17 cellular contexts compared by ENCODE assay signal in genomic region chr1:25035523-25036116, GRCh38.
DNase-seq lines count a peak whose midpoint lies in the region; ATAC-seq and TF ChIP-seq lines count a peak whose summit lies in the region.
"Had no signal": no experiment of that assay in that cellular context is flagged by ENCODE, and none has a peak within 500 bp of the region (broad histone marks: within the 10 kb centered on the region; RNA-seq: fewer than 3 reads in every experiment).

No MANE protein-coding gene starts in this region.

- no peak overlapping the region for H2BK15ac ChIP-seq in neuronal stem cell (ENCODE audit: low read length)

- no peak overlapping the region for H2AK5ac ChIP-seq in neuronal stem cell (ENCODE audit: low read depth, low read length)

- H3K14ac ChIP-seq in neuronal stem cell (ENCODE audit: low read length) = no peak overlapping the region

- no peak for DNase-seq in GM12865 (ENCODE audit: low read depth)
- DNase-seq in neuronal stem cell (ENCODE audit: low spot score) = no peak
- no peak for DNase-seq in NCI-H446 (lab: John Stamatoyannopoulos, UW)
- no peak for DNase-seq in superior temporal gyrus (ENCODE audit: extremely low spot score)
- DNase-seq: AML-193; COR-L47; DMS 273 treated with DMSO at 0.1 percent for 48 hours; NCI-H1105; NCI-H2081; NCI-H748 treated with DMSO at 0.1 percent for 48 hours; NK-92 treated with Interleukin-12 subunit alpha and Interleukin-12 subunit beta, amount 100 ng/mL, for 24 hours; Peyer's patch; SW 1271 had no signal

- no peak overlapping the region for H2BK120ac ChIP-seq in neuronal stem cell (ENCODE audit: low read depth, low read length)

- peak overlapping the region; percentile 70 to 99 (median 93) for H3K4me2 ChIP-seq in BLaER1 treated with 17β-estradiol and CSF1 and Interleukin-3, amounts not matched to agents 10 nM and 100 nM
- peak overlapping the region; percentile 80 for H3K4me2 ChIP-seq in Loucy (ENCODE audit: low read depth, low read length, poor library complexity, severe bottlenecking)
- H3K4me2 ChIP-seq in neuronal stem cell (ENCODE audit: insufficient read depth, low read length, poor library complexity, severe bottlenecking) = no peak overlapping the region

- no peak overlapping the region for H4K8ac ChIP-seq in neuronal stem cell (ENCODE audit: low read depth, low read length)

- H3K27me3 ChIP-seq in BLaER1 treated with 17β-estradiol and CSF1 and Interleukin-3, amounts not matched to agents 10 nM and 100 nM = peaks cover 0 to 37% (median 0%) of the 10 kb centered on the region in 11 experiments; a peak in 7 of 22 replicates
- no peaks in the 10 kb centered on the region for H3K27me3 ChIP-seq in Loucy (ENCODE audit: insufficient read depth, low read length, poor library complexity, severe bottlenecking)
- peaks cover 0 to 4% (median 0%) of the 10 kb centered on the region in 3 experiments for H3K27me3 ChIP-seq in neuronal stem cell (ENCODE audit: control insufficient read depth in 3 of 3, insufficient read depth in 3 of 3, low read depth in 1 of 3, low read length in 3 of 3)
- H3K27me3 ChIP-seq: Peyer's patch had no signal

- no peak overlapping the region for H3K9ac ChIP-seq in BLaER1 treated with 17β-estradiol and CSF1 and Interleukin-3, amounts not matched to agents 10 nM and 100 nM
- H3K9ac ChIP-seq in Loucy (ENCODE audit: low read depth, low read length, poor library complexity, severe bottlenecking) (peak overlapping the region; percentile 92), neuronal stem cell (ENCODE audit: low read depth, low read length, poor library complexity) (no peak overlapping the region)

- H3K27ac ChIP-seq in BLaER1 treated with 17β-estradiol and CSF1 and Interleukin-3, amounts not matched to agents 10 nM and 100 nM = no peak overlapping the region
- H3K27ac ChIP-seq in neuronal stem cell (replicated peaks; ENCODE audit: low read length) = no peak overlapping the region

- peaks cover 0 to 38% (median 0%) of the 10 kb centered on the region in 11 experiments; a peak in 3 of 22 replicates for H4K20me1 ChIP-seq in BLaER1 treated with 17β-estradiol and CSF1 and Interleukin-3, amounts not matched to agents 10 nM and 100 nM
- H4K20me1 ChIP-seq in Loucy (ENCODE audit: insufficient read depth, low read length, poor library complexity, severe bottlenecking) = no peaks in the 10 kb centered on the region

- H3K9me3 ChIP-seq in BLaER1 treated with 17β-estradiol and CSF1 and Interleukin-3, amounts not matched to agents 10 nM and 100 nM (replicated peaks in 1 of 11) = no peaks in the 10 kb centered on the region
- H3K9me3 ChIP-seq in Loucy (ENCODE audit: insufficient read depth, low read depth, low read length) = no peaks in the 10 kb centered on the region
- peaks cover 0 to 3% of the 10 kb centered on the region in 2 donors for H3K9me3 ChIP-seq in neuronal stem cell (replicated peaks in 1 of 2; ENCODE audit: control insufficient read depth in 2 of 2, insufficient read depth in 1 of 2, low read depth in 1 of 2, low read length in 2 of 2)
- H3K9me3 ChIP-seq: HAP-1, Peyer's patch had no signal

- no peak overlapping the region for H2BK12ac ChIP-seq in neuronal stem cell (ENCODE audit: low read length)

- no peaks in the 10 kb centered on the region for H3K79me2 ChIP-seq in Loucy (ENCODE audit: insufficient read depth, low read length)

- H3K79me1 ChIP-seq in neuronal stem cell (ENCODE audit: low read depth, low read length) = no peaks in the 10 kb centered on the region

- no peaks in the 10 kb centered on the region for H3K36me3 ChIP-seq in BLaER1 treated with 17β-estradiol and CSF1 and Interleukin-3, amounts not matched to agents 10 nM and 100 nM
- H3K36me3 ChIP-seq in Loucy (ENCODE audit: insufficient read depth, low read length) = no peaks in the 10 kb centered on the region
- H3K36me3 ChIP-seq in neuronal stem cell (replicated peaks in 1 of 2; ENCODE audit: control insufficient read depth in 2 of 2, insufficient read depth in 2 of 2, low read length in 2 of 2) = no peaks in the 10 kb centered on the region
- H3K36me3 ChIP-seq: HAP-1, Peyer's patch had no signal

- whole genome bisulfite sequencing in neuronal stem cell (ENCODE audit: extremely low coverage in 2 of 2, insufficient read length in 2 of 2, insufficient replicate concordance in 1 of 2), 2 donors = no CpG with 5 or more reads among the region's 1 CpG

- no peak for TF ChIP-seq CTCF in GM12865 (IDR thresholded peaks at IDR 0.05; ENCODE audit: insufficient read depth, low read depth, low read length, missing control alignments)
- TF ChIP-seq CTCF in Loucy (conservative IDR thresholded peaks at IDR 0.05; ENCODE audit: low read length) = no peak

- H3K18ac ChIP-seq in neuronal stem cell (ENCODE audit: low read length) = no peak overlapping the region

- H3K4ac ChIP-seq in neuronal stem cell (ENCODE audit: low read length) = no peak overlapping the region

- no peak overlapping the region for H2AFZ ChIP-seq in Loucy (ENCODE audit: low read length)
- H2AFZ ChIP-seq in neuronal stem cell (ENCODE audit: low read length) = no peak overlapping the region

- H3F3A ChIP-seq in Loucy (ENCODE audit: low read depth) = peaks cover 9% of the 10 kb centered on the region; the same call in 1 of the 2 replicates

- H4K91ac ChIP-seq in neuronal stem cell (ENCODE audit: low read depth, low read length, poor library complexity) = peak overlapping the region; percentile 68

- no peak overlapping the region for H3K23ac ChIP-seq in neuronal stem cell (ENCODE audit: low read depth, low read length, poor library complexity)

- H3K4me1 ChIP-seq in BLaER1 treated with 17β-estradiol and CSF1 and Interleukin-3, amounts not matched to agents 10 nM and 100 nM = peaks cover 50 to 65% (median 51%) of the 10 kb centered on the region in 10 experiments
- peaks cover 71% of the 10 kb centered on the region for H3K4me1 ChIP-seq in Loucy (ENCODE audit: insufficient read depth, low read length, poor library complexity, severe bottlenecking)
- H3K4me1 ChIP-seq in neuronal stem cell (ENCODE audit: control insufficient read depth in 2 of 2, insufficient read depth in 1 of 2, low read depth in 1 of 2, low read length in 2 of 2) = no peaks in the 10 kb centered on the region
- H3K4me1 ChIP-seq: HAP-1 had no signal

- no peak overlapping the region for H2BK5ac ChIP-seq in neuronal stem cell (ENCODE audit: low read length)

- no peaks in the 10 kb centered on the region for H3K9me2 ChIP-seq in Loucy (replicated peaks; ENCODE audit: low read depth, low read length)

- H3K4me3 ChIP-seq in BLaER1 treated with 17β-estradiol and CSF1 and Interleukin-3, amounts not matched to agents 10 nM and 100 nM = no peak overlapping the region
- H3K4me3 ChIP-seq in GM12865 (ENCODE audit: low read depth, low read length) (peak overlapping the region; percentile 78), Loucy (ENCODE audit: low read length, poor library complexity, severe bottlenecking) (peak overlapping the region; percentile 63), neuronal stem cell (ENCODE audit: low read length in 2 of 2) (peak overlapping the region in 1 of 2 donors; percentile 32)
- H3K4me3 ChIP-seq: HAP-1, Peyer's patch had no signal

- ATAC-seq in GM21423 (IDR thresholded peaks at IDR 0.05; ENCODE audit: unreplicated experiment) = no peak

Comparison
In these comparisons a context has a peak if more than half of its experiments do, and no peak if none do; other contexts are left out.
1. H3K4me3 ChIP-seq: peak in GM12865 (single experiment) and Loucy (single experiment); none in BLaER1 treated with 17β-estradiol and CSF1 and Interleukin-3, amounts not matched to agents 10 nM and 100 nM (0 of 10).